In genomic region chr2:193584001-193584400, GRCh38 we compare ENCODE assay signal across 8 cellular contexts.
DNase-seq lines count a peak whose midpoint lies in the region; ATAC-seq and TF ChIP-seq lines count a peak whose summit lies in the region.

No MANE protein-coding gene starts in this region.

- H3K4me1 ChIP-seq in liver (ENCODE audit: control insufficient read depth in 4 of 4, insufficient read depth in 4 of 4, low read length in 3 of 4) (peaks cover 3 to 11% (median 9%) of the 10 kb centered on the region in 4 donors), colonic mucosa (no peaks in the 10 kb centered on the region), GM23248 (ENCODE audit: insufficient read depth) (no peaks in the 10 kb centered on the region)

- no peaks in the 10 kb centered on the region for H3K36me3 ChIP-seq in liver (ENCODE audit: control insufficient read depth in 4 of 4, insufficient read depth in 3 of 4, low read depth in 1 of 4, low read length in 3 of 4)
- H3K36me3 ChIP-seq in colonic mucosa = no peaks in the 10 kb centered on the region
- no peaks in the 10 kb centered on the region for H3K36me3 ChIP-seq in GM23248 (ENCODE audit: low read depth)

- peaks cover 3% of the 10 kb centered on the region; the same call in 1 of the 2 replicates for H3K9me3 Mint-ChIP-seq in WTC11
- peaks cover 2% of the 10 kb centered on the region for H3K9me3 Mint-ChIP-seq in activated naive CD4-positive, alpha-beta T cell treated with anti-CD3 and anti-CD28 coated beads, Interleukin-2, amount 10 ng/mL, durations not matched to agents 7 days and 5 days

- no peak overlapping the region for H3K4me3 Mint-ChIP-seq in WTC11
- no peak overlapping the region for H3K4me3 Mint-ChIP-seq in activated naive CD4-positive, alpha-beta T cell treated with anti-CD3 and anti-CD28 coated beads, Interleukin-2, amount 10 ng/mL, durations not matched to agents 7 days and 5 days

- no peak overlapping the region for H3K4me2 ChIP-seq in GM23248 (ENCODE audit: unreplicated experiment)

- CTCF ChIA-PET in WTC11 (lab: Charles Lee) = interaction anchor here (0.7 to 2.3 kb wide), 23 partner anchors 9 to 511 kb away, joined by 3 to 71 read pairs (median 4); no protein-coding TSS in a partner anchor
- CTCF ChIA-PET in activated naive CD4-positive, alpha-beta T cell treated with anti-CD3 and anti-CD28 coated beads, Interleukin-2, amount 10 ng/mL, durations not matched to agents 7 days and 5 days (lab: Charles Lee) = interaction anchor here (0.6 to 1.0 kb wide), 2 partner anchors 41 to 122 kb away, joined by 3 read pairs; no protein-coding TSS in a partner anchor

- H3F3A ChIP-seq in GM23248 (ENCODE audit: insufficient read depth) = no peaks in the 10 kb centered on the region

- 43% methylated on average over 5 of the region's 5 CpGs for WGBS in liver
- 25 to 38% methylated on average over 5 of the region's 5 CpGs for WGBS in GM23248 (ENCODE audit: low coverage in 1 of 2, low lambda C conversion rate in 2 of 2, missing lambda C conversion rate in 2 of 2), 2 experiments

- POLR2A ChIA-PET in WTC11 (lab: Charles Lee) = interaction anchor here (0.6 to 1.0 kb wide), 2 partner anchors 81 to 749 kb away, joined by 3 read pairs; no protein-coding TSS in a partner anchor

- peak; percentile 82 to 85 for TF ChIP-seq RAD21 in liver (IDR thresholded peaks at IDR 0.05)

- no peaks in the 10 kb centered on the region for H4K20me1 ChIP-seq in GM23248 (ENCODE audit: insufficient read depth)

- H3K27ac ChIP-seq in liver (ENCODE audit: low read depth in 1 of 2, low read length in 2 of 2) (no peak overlapping the region), colonic mucosa (no peak overlapping the region), GM23248 (no peak overlapping the region)

- H3K9me2 ChIP-seq in GM23248 (ENCODE audit: insufficient read depth) = no peaks in the 10 kb centered on the region

- no peak overlapping the region for H2AFZ ChIP-seq in GM23248

- in situ Hi-C loops in GM23248 (cut with MboI) = no loop called here

- peaks cover 9% of the 10 kb centered on the region for H3K4me1 Mint-ChIP-seq in WTC11
- no peaks in the 10 kb centered on the region for H3K4me1 Mint-ChIP-seq in activated naive CD4-positive, alpha-beta T cell treated with anti-CD3 and anti-CD28 coated beads, Interleukin-2, amount 10 ng/mL, durations not matched to agents 7 days and 5 days

- no peak overlapping the region for H3K4me3 ChIP-seq in liver (ENCODE audit: low read depth in 1 of 3, low read length in 3 of 3)
- no peak overlapping the region for H3K4me3 ChIP-seq in colonic mucosa
- no peak overlapping the region for H3K4me3 ChIP-seq in GM23248

- 0 out of 3 replicates have a peak, but pooled peaks have one; percentile 29 for TF ChIP-seq CTCF in GM12872 (IDR thresholded peaks at IDR 0.05; ENCODE audit: insufficient read depth, low read depth, low read length)
- TF ChIP-seq CTCF in WTC11 (IDR thresholded peaks at IDR 0.05) = no peak; the same call in 1 of the 2 replicates
- TF ChIP-seq CTCF in liver (IDR thresholded peaks at IDR 0.05; ENCODE audit: low read depth, low read length, missing input control) = peak; percentile 53
- no peak for TF ChIP-seq CTCF in colonic mucosa (IDR thresholded peaks at IDR 0.05)

- intact Hi-C loops in colonic mucosa (cut with DNase I) = no loop called here

- H3K27me3 Mint-ChIP-seq in WTC11 (ENCODE audit: low read depth) = no peaks in the 10 kb centered on the region
- H3K27me3 Mint-ChIP-seq in activated naive CD4-positive, alpha-beta T cell treated with anti-CD3 and anti-CD28 coated beads, Interleukin-2, amount 10 ng/mL, durations not matched to agents 7 days and 5 days = no peaks in the 10 kb centered on the region

- H3K36me3 Mint-ChIP-seq in WTC11 = no peaks in the 10 kb centered on the region
- no peaks in the 10 kb centered on the region for H3K36me3 Mint-ChIP-seq in activated naive CD4-positive, alpha-beta T cell treated with anti-CD3 and anti-CD28 coated beads, Interleukin-2, amount 10 ng/mL, durations not matched to agents 7 days and 5 days

- H3K27me3 ChIP-seq in liver (ENCODE audit: control insufficient read depth in 4 of 4, insufficient read depth in 4 of 4, low read length in 3 of 4) (no peaks in the 10 kb centered on the region), colonic mucosa (no peaks in the 10 kb centered on the region), GM23248 (replicated peaks; ENCODE audit: insufficient read depth) (no peaks in the 10 kb centered on the region)

- ATAC-seq in WTC11 = peak; percentile 91

- H3K9ac ChIP-seq in liver (ENCODE audit: low read depth in 1 of 2, low read length in 2 of 2) (no peak overlapping the region), colonic mucosa (ENCODE audit: low read depth in 2 of 2, low read length in 2 of 2) (no peak overlapping the region), GM23248 (no peak overlapping the region)

- DNase-seq in HuH-7 (ENCODE audit: low spot score) = peak; percentile 35
- DNase-seq in WTC11 (ENCODE audit: low spot score) = peak; percentile 66
- DNase-seq in KG1 (lab: John Stamatoyannopoulos, UW) = no peak
- no peak for DNase-seq in activated naive CD4-positive, alpha-beta T cell treated with anti-CD3 and anti-CD28 coated beads, Interleukin-2, amount 10 ng/mL, durations not matched to agents 7 days and 5 days
- DNase-seq in colonic mucosa = no peak
- DNase-seq in GM23248 = no peak

- no peaks in the 10 kb centered on the region for H3K79me2 ChIP-seq in GM23248 (ENCODE audit: insufficient read depth)

- H3K9me3 ChIP-seq in liver (ENCODE audit: control insufficient read depth in 4 of 4, low read length in 3 of 4) (no peaks in the 10 kb centered on the region), colonic mucosa (no peaks in the 10 kb centered on the region), GM23248 (ENCODE audit: low read depth) (no peaks in the 10 kb centered on the region)

- H3K27ac Mint-ChIP-seq in WTC11 = peak overlapping the region; percentile 24; the same call in 1 of the 2 replicates
- no peak overlapping the region for H3K27ac Mint-ChIP-seq in activated naive CD4-positive, alpha-beta T cell treated with anti-CD3 and anti-CD28 coated beads, Interleukin-2, amount 10 ng/mL, durations not matched to agents 7 days and 5 days

TF ChIP-seq in WTC11, 78 proteins besides CTCF, POLR2A, EP300 and RAD21:
- TF ChIP-seq TCF7 (CRISPR knock-in tag; IDR thresholded peaks at IDR 0.05; ENCODE audit: low read depth) (no peak), PRRX2 (CRISPR knock-in tag; IDR thresholded peaks at IDR 0.05) (0 out of 2 replicates have a peak, but pooled peaks have one; percentile 4), ZMAT4 (CRISPR knock-in tag; IDR thresholded peaks at IDR 0.05) (no peak), ZNF232 (CRISPR knock-in tag; IDR thresholded peaks at IDR 0.05) (no peak)

TF ChIP-seq in liver, 16 proteins besides CTCF, POLR2A, EP300 and RAD21:
- TF ChIP-seq RXRA (IDR thresholded peaks at IDR 0.05) (peak in 1 of 2 donors; percentile 12), JUND (IDR thresholded peaks at IDR 0.05) (peak in 1 of 2 donors; percentile 29), HNF4A (conservative IDR thresholded peaks at IDR 0.05) (peak; percentile 34 to 46), HNF4G (IDR thresholded peaks at IDR 0.05) (no peak)

Comparison
In these comparisons a context has a peak if more than half of its experiments do, and no peak if none do; other contexts are left out.
1. CTCF ChIP-seq: peak in GM12872 (single experiment) and liver (single experiment); none in WTC11 (single experiment) and colonic mucosa (single experiment).
2. DNase-seq: peak in HuH-7 (single experiment) and WTC11 (single experiment); none in KG1 (single experiment), activated naive CD4-positive, alpha-beta T cell treated with anti-CD3 and anti-CD28 coated beads, Interleukin-2, amount 10 ng/mL, durations not matched to agents 7 days and 5 days (single experiment), colonic mucosa (single experiment) and GM23248 (single experiment).